ENCODE assay signal across 20 cellular contexts in genomic region chr4:101958547-101958946, GRCh38.
DNase-seq lines count a peak whose midpoint lies in the region; ATAC-seq and TF ChIP-seq lines count a peak whose summit lies in the region.
"Had no signal": no experiment of that assay in that cellular context is flagged by ENCODE, and none has a peak within 500 bp of the region (broad histone marks: within the 10 kb centered on the region; RNA-seq: fewer than 3 reads in every experiment).

No MANE protein-coding gene starts in this region.

- H3K4me1 ChIP-seq in upper lobe of right lung, result no peaks in the 10 kb centered on the region

- no peak for TF ChIP-seq CTCF in upper lobe of right lung (IDR thresholded peaks at IDR 0.05)

- H3K27ac ChIP-seq in upper lobe of right lung, result no peak overlapping the region
- H3K27ac ChIP-seq: RWPE1 had no signal

- H3K27me3 ChIP-seq in upper lobe of right lung, result no peaks in the 10 kb centered on the region

- no peaks in the 10 kb centered on the region for H3K9me3 ChIP-seq in upper lobe of right lung
- H3K9me3 ChIP-seq: SK-N-SH had no signal

- H3K4me3 ChIP-seq in upper lobe of right lung, result no peak overlapping the region

- peak; percentile 33 for ATAC-seq in upper lobe of right lung
- ATAC-seq in GM18858 (IDR thresholded peaks at IDR 0.05; ENCODE audit: unreplicated experiment), result no peak
- ATAC-seq: CD8-positive, alpha-beta T cell; HCT116; PC-3 had no signal

- intact Hi-C loops in upper lobe of right lung (cut with DNase I), result no loop called here

- DNase-seq in NCI-H345 (lab: John Stamatoyannopoulos, UW) (peak; percentile 21), NCI-H345 treated with DMSO at 0.1 percent for 48 hours (lab: John Stamatoyannopoulos, UW; ENCODE audit: unreplicated experiment) (no peak), NCI-H446 (lab: John Stamatoyannopoulos, UW) (peak; percentile 66 to 83), cerebellar nuclear complex (lab: John Stamatoyannopoulos, UW) (peak; percentile 50 to 80), upper lobe of right lung (no peak), NOMO-1 (lab: John Stamatoyannopoulos, UW; ENCODE audit: unreplicated experiment in 2 of 2) (no peak), activated gamma-delta T cell treated with Interleukin-2 at 50 U/mL for 16 hours (no peak)
- DNase-seq: AML-193; CD8-positive, alpha-beta T cell; GDM1; Kasumi-1; NCI-H2029; NCI-H524; NCI-H82; PC-3; SHP77 treated with DMSO at 0.1 percent for 48 hours; SK-N-SH had no signal

- H3K36me3 ChIP-seq in upper lobe of right lung, result no peaks in the 10 kb centered on the region

Comparison
In these comparisons a context has a peak if more than half of its experiments do, and no peak if none do; other contexts are left out.
1. DNase-seq: peak in NCI-H345 (single experiment), NCI-H446 (2 of 2) and cerebellar nuclear complex (2 of 2); none in NCI-H345 treated with DMSO at 0.1 percent for 48 hours (single experiment), upper lobe of right lung (single experiment), NOMO-1 (0 of 2) and activated gamma-delta T cell treated with Interleukin-2 at 50 U/mL for 16 hours (single experiment).